14 cellular contexts compared by ENCODE assay signal in genomic region chr5:112711436-112711835, GRCh38. TPM values are rescaled to one million over a fixed set of nuclear protein-coding genes. Genes with fewer than 3 reads are reported as not detected.
DNase-seq lines count a peak whose midpoint lies in the region; ATAC-seq and TF ChIP-seq lines count a peak whose summit lies in the region.
"Had no signal": no experiment of that assay in that cellular context is flagged by ENCODE, and none has a peak within 500 bp of the region (broad histone marks: within the 10 kb centered on the region; RNA-seq: fewer than 3 reads in every experiment).

No MANE protein-coding gene starts in this region.

- H2BK15ac ChIP-seq in mesendoderm (replicated peaks; ENCODE audit: low read depth): no peak overlapping the region

- H3K4me2 ChIP-seq in mesendoderm (ENCODE audit: low read length): peak overlapping the region; percentile 1
- H3K4me2 ChIP-seq: KMS-11, SK-N-SH had no signal

- H3K18ac ChIP-seq in mesendoderm (ENCODE audit: low read length): no peak overlapping the region

- no peaks in the 10 kb centered on the region for H3K27me3 ChIP-seq in mesendoderm (ENCODE audit: insufficient read depth, low read length, poor library complexity)

- H3K23ac ChIP-seq in mesendoderm (ENCODE audit: low read length): no peak overlapping the region

- no peaks in the 10 kb centered on the region for H3K36me3 ChIP-seq in mesendoderm (ENCODE audit: control insufficient read depth, insufficient read depth, low read length)

- H3K9ac ChIP-seq in mesendoderm (ENCODE audit: low read length): peak overlapping the region; percentile 28
- H3K9ac ChIP-seq: KMS-11, SK-N-SH had no signal

- H3K27ac ChIP-seq in mesendoderm (ENCODE audit: low read depth, low read length): peak overlapping the region; percentile 90
- H3K27ac ChIP-seq: KMS-11 had no signal

- peaks cover 6% of the 10 kb centered on the region for H3K79me1 ChIP-seq in mesendoderm (ENCODE audit: low read length)

- H3K4me1 Mint-ChIP-seq in CD14-positive monocyte: peaks cover 77% of the 10 kb centered on the region
- H3K4me1 Mint-ChIP-seq in stimulated activated naive B cell treated with anti-CD40 and anti-IgM and Interleukin-4, amounts not matched to agents 10 μg/mL and 1 μg/mL and 100 μg/mL, for 72 hours: peaks cover 26 to 62% of the 10 kb centered on the region in 2 donors

- intact Hi-C loops in CD14-positive monocyte (cut with micrococcal nuclease): no loop called here

- peaks cover 7 to 12% of the 10 kb centered on the region in 2 donors for H3K36me3 Mint-ChIP-seq in CD14-positive monocyte
- H3K36me3 Mint-ChIP-seq in stimulated activated naive B cell treated with anti-CD40 and anti-IgM and Interleukin-4, amounts not matched to agents 10 μg/mL and 1 μg/mL and 100 μg/mL, for 72 hours: peaks cover 4 to 14% of the 10 kb centered on the region in 2 donors

- peak overlapping the region in 5 of 7 donors; percentile 30 to 70 (median 59) for H3K27ac Mint-ChIP-seq in CD14-positive monocyte
- no peak overlapping the region for H3K27ac Mint-ChIP-seq in stimulated activated naive B cell treated with anti-CD40 and anti-IgM and Interleukin-4, amounts not matched to agents 10 μg/mL and 1 μg/mL and 100 μg/mL, for 72 hours

- H3K27me3 Mint-ChIP-seq in CD14-positive monocyte (ENCODE audit: low read depth in 3 of 3): no peaks in the 10 kb centered on the region
- no peaks in the 10 kb centered on the region for H3K27me3 Mint-ChIP-seq in stimulated activated naive B cell treated with anti-CD40 and anti-IgM and Interleukin-4, amounts not matched to agents 10 μg/mL and 1 μg/mL and 100 μg/mL, for 72 hours

- peak overlapping the region in 1 of 2 donors; percentile 39 for H3K4me3 Mint-ChIP-seq in CD14-positive monocyte
- no peak overlapping the region for H3K4me3 Mint-ChIP-seq in stimulated activated naive B cell treated with anti-CD40 and anti-IgM and Interleukin-4, amounts not matched to agents 10 μg/mL and 1 μg/mL and 100 μg/mL, for 72 hours

- H3K4ac ChIP-seq in mesendoderm (ENCODE audit: low read depth, low read length): no peak overlapping the region

- H2BK120ac ChIP-seq in mesendoderm (ENCODE audit: low read depth, low read length): no peak overlapping the region

- no peak overlapping the region for H4K5ac ChIP-seq in mesendoderm (ENCODE audit: low read length)

- H3K4me3 ChIP-seq in mesendoderm (ENCODE audit: low read length): no peak overlapping the region

- peaks cover 17% of the 10 kb centered on the region for H3K4me1 ChIP-seq in mesendoderm (ENCODE audit: control insufficient read depth, low read depth, low read length)

- peaks cover 53% of the 10 kb centered on the region for H3K79me2 ChIP-seq in mesendoderm (ENCODE audit: control insufficient read depth, insufficient read depth, low read length)

- H4K8ac ChIP-seq in mesendoderm (ENCODE audit: low read depth, low read length): no peak overlapping the region

- no peak for TF ChIP-seq CTCF in CD14-positive monocyte (IDR thresholded peaks at IDR 0.05)

- H2AK5ac ChIP-seq in mesendoderm (ENCODE audit: low read length): no peak overlapping the region

- no peak for ATAC-seq in GM18858 (IDR thresholded peaks at IDR 0.05; ENCODE audit: unreplicated experiment)
- ATAC-seq in stimulated activated naive B cell treated with anti-CD40 and anti-IgM and Interleukin-4, amounts not matched to agents 10 μg/mL and 1 μg/mL and 100 μg/mL, for 72 hours (replicated peaks): no peak

- peak overlapping the region; percentile 36 for H2BK5ac ChIP-seq in mesendoderm (ENCODE audit: low read length)

- peak overlapping the region; percentile 35 for H3K56ac ChIP-seq in mesendoderm (ENCODE audit: low read length)

- H3K9me3 Mint-ChIP-seq in CD14-positive monocyte: peaks cover 0 to 3% (median 0%) of the 10 kb centered on the region in 7 donors
- no peaks in the 10 kb centered on the region for H3K9me3 Mint-ChIP-seq in stimulated activated naive B cell treated with anti-CD40 and anti-IgM and Interleukin-4, amounts not matched to agents 10 μg/mL and 1 μg/mL and 100 μg/mL, for 72 hours

- DNase-seq in CD14-positive monocyte (ENCODE audit: low spot score) (no peak), GF-D8 (lab: John Stamatoyannopoulos, UW) (peak; percentile 57), OCI-M1 (lab: John Stamatoyannopoulos, UW) (peak; percentile 48), mesendoderm (peak; percentile 89), NCI-H226 (no peak)
- DNase-seq in stimulated activated naive B cell treated with anti-CD40 and anti-IgM and Interleukin-4, amounts not matched to agents 10 μg/mL and 1 μg/mL and 100 μg/mL, for 72 hours: no peak
- DNase-seq: COR-L47, DMS153, NCI-H1436, NCI-H2227 treated with DMSO at 0.1 percent for 48 hours, SK-N-SH, T-helper 1 cell had no signal

- no CpG with 5 or more reads among the region's 3 CpGs for WGBS in mesendoderm (ENCODE audit: extremely low coverage, insufficient coverage, low lambda C conversion rate)

RNA-seq across cellular contexts. Expression of gene APC, which starts 26.2 kb away (rescaled TPM):
- 10 to 100 TPM in 1 of 2 donors, 1 to 10 TPM in 1; 6.5 to 13.6 TPM for polyA plus RNA-seq in CD14-positive monocyte
- 13.7 TPM for polyA plus RNA-seq in mesendoderm (2013, experiment 1 of 2)
- polyA plus RNA-seq in mesendoderm (2013, experiment 2 of 2): 13.6 TPM

Comparison
In these comparisons a context has a peak if more than half of its experiments do, and no peak if none do; other contexts are left out.
1. DNase-seq: peak in GF-D8 (single experiment), OCI-M1 (single experiment) and mesendoderm (single experiment); none in CD14-positive monocyte (single experiment), stimulated activated naive B cell treated with anti-CD40 and anti-IgM and Interleukin-4, amounts not matched to agents 10 μg/mL and 1 μg/mL and 100 μg/mL, for 72 hours (single experiment) and NCI-H226 (single experiment).